ENCODE assay signal across 15 cellular contexts in the genomic region with DNA sequence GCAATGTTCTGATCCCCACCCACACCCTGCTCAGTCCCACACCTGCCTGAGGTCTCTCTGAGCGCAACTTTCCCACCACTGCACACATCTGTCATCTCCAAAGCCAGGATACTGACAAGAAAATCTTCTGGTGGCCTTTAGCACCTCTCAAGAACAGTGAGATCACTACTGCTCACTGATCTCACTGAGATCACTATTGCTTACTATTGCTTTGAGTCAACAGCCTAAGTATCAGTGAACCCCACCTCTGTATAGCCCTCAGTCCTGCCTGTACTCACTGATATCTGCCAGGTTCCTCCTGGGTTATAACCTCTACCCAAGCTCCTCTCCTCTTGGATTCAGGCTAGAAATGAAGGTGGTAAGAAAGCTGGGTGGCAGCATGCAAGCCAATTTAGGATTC. TPM values are rescaled to one million over a fixed set of nuclear protein-coding genes. Genes with fewer than 3 reads are reported as not detected.
DNase-seq lines count a peak whose midpoint lies in the region; ATAC-seq and TF ChIP-seq lines count a peak whose summit lies in the region.
"Had no signal": no experiment of that assay in that cellular context is flagged by ENCODE, and none has a peak within 500 bp of the region (broad histone marks: within the 10 kb centered on the region; RNA-seq: fewer than 3 reads in every experiment).

No MANE protein-coding gene starts in this region.

- ATAC-seq in DND-41 (ENCODE audit: insufficient read depth, low read depth) (0 out of 3 replicates have a peak, but pooled peaks have one; percentile 35), GM18867 (IDR thresholded peaks at IDR 0.05; ENCODE audit: unreplicated experiment) (peak; percentile 57), HG02884 (IDR thresholded peaks at IDR 0.05; ENCODE audit: unreplicated experiment) (peak; percentile 64)

- no peak for TF ChIP-seq POLR2A in Peyer's patch (IDR thresholded peaks at IDR 0.05)

- H3K9me2 ChIP-seq in hepatocyte (replicated peaks; ENCODE audit: insufficient read depth) (no peaks in the 10 kb centered on the region), MM.1S (replicated peaks; ENCODE audit: insufficient read depth, low read length) (no peaks in the 10 kb centered on the region)

- no peak overlapping the region for H3K4me3 ChIP-seq in DND-41 (ENCODE audit: low read depth in 1 of 2, low read length in 2 of 2)
- no peak overlapping the region for H3K4me3 ChIP-seq in hepatocyte
- H3K4me3 ChIP-seq in Peyer's patch = no peak overlapping the region
- no peak overlapping the region for H3K4me3 ChIP-seq in MM.1S (ENCODE audit: low read length)
- H3K4me3 ChIP-seq: ascending aorta, colonic mucosa had no signal

- peaks cover 12% of the 10 kb centered on the region for H3K27me3 ChIP-seq in DND-41 (ENCODE audit: insufficient read depth, low read length, poor library complexity)
- H3K27me3 ChIP-seq in hepatocyte = no peaks in the 10 kb centered on the region
- no peaks in the 10 kb centered on the region for H3K27me3 ChIP-seq in Peyer's patch
- H3K27me3 ChIP-seq in MM.1S (replicated peaks; ENCODE audit: insufficient read depth, low read length) = no peaks in the 10 kb centered on the region
- H3K27me3 ChIP-seq: ascending aorta, colonic mucosa had no signal

- H3K4me1 ChIP-seq in DND-41 (ENCODE audit: insufficient read depth, low read length) (peaks cover 3% of the 10 kb centered on the region), hepatocyte (ENCODE audit: insufficient read depth) (peaks cover 40% of the 10 kb centered on the region), Peyer's patch (peaks cover 0 to 9% (median under 1%) of the 10 kb centered on the region in 4 donors), MM.1S (ENCODE audit: low read length) (no peaks in the 10 kb centered on the region)
- H3K4me1 ChIP-seq: ascending aorta, colonic mucosa had no signal

- no peak overlapping the region for H3K4me2 ChIP-seq in DND-41 (ENCODE audit: insufficient read depth, low read length)
- H3K4me2 ChIP-seq in hepatocyte = no peak overlapping the region
- H3K4me2 ChIP-seq in MM.1S (ENCODE audit: low read depth, low read length) = no peak overlapping the region

- H3K9ac ChIP-seq in DND-41 (ENCODE audit: low read depth, low read length) = no peak overlapping the region
- no peak overlapping the region for H3K9ac ChIP-seq in MM.1S (ENCODE audit: low read length)

- TF ChIP-seq CTCF in DND-41 (IDR thresholded peaks at IDR 0.05; ENCODE audit: borderline replicate concordance, extremely low read depth, low read length, poor library complexity, severe bottlenecking) = no peak
- TF ChIP-seq CTCF in hepatocyte (IDR thresholded peaks at IDR 0.05; ENCODE audit: poor library complexity) = no peak
- no peak for TF ChIP-seq CTCF in Peyer's patch (IDR thresholded peaks at IDR 0.05)
- no peak for TF ChIP-seq CTCF in MM.1S (IDR thresholded peaks at IDR 0.05; ENCODE audit: low read length)

- H3K9me3 ChIP-seq in DND-41 (ENCODE audit: insufficient read depth, low read length, severe bottlenecking) = no peaks in the 10 kb centered on the region
- no peaks in the 10 kb centered on the region for H3K9me3 ChIP-seq in hepatocyte (ENCODE audit: low read depth)
- H3K9me3 ChIP-seq in Peyer's patch = no peaks in the 10 kb centered on the region
- H3K9me3 ChIP-seq in MM.1S (replicated peaks; ENCODE audit: insufficient read depth, low read length) = no peaks in the 10 kb centered on the region
- H3K9me3 ChIP-seq: ascending aorta, colonic mucosa had no signal

- H3K27ac ChIP-seq in DND-41 (ENCODE audit: low read length) (no peak overlapping the region), hepatocyte (peak overlapping the region; percentile 29), Peyer's patch (no peak overlapping the region), MM.1S (ENCODE audit: low read length) (no peak overlapping the region)
- H3K27ac ChIP-seq: ascending aorta, colonic mucosa had no signal

- H3K36me3 ChIP-seq in DND-41 (ENCODE audit: insufficient read depth, low read length) (no peaks in the 10 kb centered on the region), hepatocyte (replicated peaks; ENCODE audit: insufficient read depth, low read depth) (no peaks in the 10 kb centered on the region), Peyer's patch (no peaks in the 10 kb centered on the region), MM.1S (replicated peaks; ENCODE audit: insufficient read depth, low read length) (no peaks in the 10 kb centered on the region)
- H3K36me3 ChIP-seq: ascending aorta, colonic mucosa had no signal

- WGBS in hepatocyte (ENCODE audit: low lambda C conversion rate, missing lambda C conversion rate) = 100% methylated on average over 1 of the region's 1 CpG

- DNase-seq in DND-41 (no peak), hepatocyte (ENCODE audit: low spot score) (no peak), mucosa of gallbladder (ENCODE audit: low spot score) (no peak), Peyer's patch (no peak), NCI-H1048 (lab: John Stamatoyannopoulos, UW) (no peak), MM.1S (no peak)
- DNase-seq: colonic mucosa, DMS153, erythroblast, NCI-H1930, NCI-H748 treated with DMSO at 0.1 percent for 48 hours, nucleus accumbens had no signal

- H3K79me2 ChIP-seq in DND-41 (ENCODE audit: insufficient read depth, low read length) (no peaks in the 10 kb centered on the region), hepatocyte (peaks cover 99% of the 10 kb centered on the region), MM.1S (ENCODE audit: low read length) (no peaks in the 10 kb centered on the region)

- H2AFZ ChIP-seq in DND-41 (ENCODE audit: low read depth, low read length) (no peak overlapping the region), hepatocyte (no peak overlapping the region), MM.1S (ENCODE audit: low read length) (no peak overlapping the region)

- H4K20me1 ChIP-seq in DND-41 (ENCODE audit: insufficient read depth, low read length) (0 out of 2 replicates have a peak, but pooled peaks cover 2% of the 10 kb centered on the region), hepatocyte (ENCODE audit: insufficient read depth, poor library complexity, severe bottlenecking) (peaks cover 45% of the 10 kb centered on the region), MM.1S (ENCODE audit: insufficient read depth, low read length) (no peaks in the 10 kb centered on the region)

- no peaks in the 10 kb centered on the region for H3F3A ChIP-seq in MM.1S (ENCODE audit: insufficient read depth, low read length)

RNA-seq across cellular contexts. Expression of a gene that starts 6.3 kb away (rescaled TPM):
- total RNA-seq in hepatocyte (43.3 and 52.1 TPM in 2 replicates), mucosa of gallbladder (64.7 TPM), Peyer's patch (10 to 100 TPM in 3 of 4 donors, 1 to 10 TPM in 1; 9.1 to 53.4 (median 46.1) TPM)
- 94.5 and 104 TPM in 2 replicates for polyA plus RNA-seq in hepatocyte
